Comparison of ENCODE assay signal across 8 cellular contexts in the genomic region with DNA sequence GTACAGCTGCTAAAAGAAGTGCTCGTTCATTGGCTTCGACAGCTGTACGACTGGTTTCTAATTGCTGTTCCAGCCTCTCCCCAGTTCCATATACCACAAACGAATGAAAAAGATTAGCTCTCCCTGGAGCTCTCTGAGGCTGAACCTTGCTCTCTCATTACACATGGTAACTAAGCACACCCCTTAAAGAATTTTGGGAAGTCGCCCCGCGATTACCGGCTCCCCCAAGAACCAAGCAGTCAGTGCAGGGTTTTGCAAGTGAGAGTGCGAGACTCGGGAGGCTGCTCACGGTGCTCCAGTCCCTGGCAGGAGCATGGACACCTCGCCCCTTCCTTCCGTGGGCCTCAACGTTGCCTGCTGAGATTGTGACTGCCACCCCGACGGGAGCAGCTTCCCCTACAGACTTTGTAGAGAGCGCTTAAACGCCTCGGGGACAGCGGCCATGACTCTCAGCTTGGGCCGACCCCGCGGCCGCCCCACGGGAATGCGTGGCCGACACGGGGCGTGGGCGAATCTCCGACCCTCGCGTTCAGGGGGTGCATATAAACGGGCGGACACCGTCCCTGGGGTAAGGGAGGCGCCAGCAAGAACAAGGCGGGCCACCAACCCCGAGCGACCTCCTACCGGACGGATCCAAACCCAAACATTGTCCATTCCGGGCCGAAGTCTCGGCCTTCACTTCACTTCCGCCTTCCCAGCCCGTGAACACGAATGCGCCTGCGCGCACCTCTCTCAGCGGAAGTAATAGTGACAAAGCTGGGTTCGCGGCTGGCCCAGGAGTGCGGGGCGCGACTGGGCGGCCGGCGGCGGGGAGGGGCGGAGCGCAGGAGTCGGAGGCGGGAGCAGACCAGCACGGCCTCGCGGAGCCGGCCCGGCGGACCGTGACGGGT. TPM values are rescaled to one million over a fixed set of nuclear protein-coding genes. Genes with fewer than 3 reads are reported as not detected.
A peak's percentile ranks its signal among the peaks of the same experiment; 100 is the strongest.
DNase-seq lines count a peak whose midpoint lies in the region; ATAC-seq and TF ChIP-seq lines count a peak whose summit lies in the region.

A gene with protein sequence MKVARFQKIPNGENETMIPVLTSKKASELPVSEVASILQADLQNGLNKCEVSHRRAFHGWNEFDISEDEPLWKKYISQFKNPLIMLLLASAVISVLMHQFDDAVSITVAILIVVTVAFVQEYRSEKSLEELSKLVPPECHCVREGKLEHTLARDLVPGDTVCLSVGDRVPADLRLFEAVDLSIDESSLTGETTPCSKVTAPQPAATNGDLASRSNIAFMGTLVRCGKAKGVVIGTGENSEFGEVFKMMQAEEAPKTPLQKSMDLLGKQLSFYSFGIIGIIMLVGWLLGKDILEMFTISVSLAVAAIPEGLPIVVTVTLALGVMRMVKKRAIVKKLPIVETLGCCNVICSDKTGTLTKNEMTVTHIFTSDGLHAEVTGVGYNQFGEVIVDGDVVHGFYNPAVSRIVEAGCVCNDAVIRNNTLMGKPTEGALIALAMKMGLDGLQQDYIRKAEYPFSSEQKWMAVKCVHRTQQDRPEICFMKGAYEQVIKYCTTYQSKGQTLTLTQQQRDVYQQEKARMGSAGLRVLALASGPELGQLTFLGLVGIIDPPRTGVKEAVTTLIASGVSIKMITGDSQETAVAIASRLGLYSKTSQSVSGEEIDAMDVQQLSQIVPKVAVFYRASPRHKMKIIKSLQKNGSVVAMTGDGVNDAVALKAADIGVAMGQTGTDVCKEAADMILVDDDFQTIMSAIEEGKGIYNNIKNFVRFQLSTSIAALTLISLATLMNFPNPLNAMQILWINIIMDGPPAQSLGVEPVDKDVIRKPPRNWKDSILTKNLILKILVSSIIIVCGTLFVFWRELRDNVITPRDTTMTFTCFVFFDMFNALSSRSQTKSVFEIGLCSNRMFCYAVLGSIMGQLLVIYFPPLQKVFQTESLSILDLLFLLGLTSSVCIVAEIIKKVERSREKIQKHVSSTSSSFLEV (plus strand): TSS at position 845 of the 890 bp plus-strand sequence. CDS start 686 bp downstream, outside the sequence.

- H3K4me3 Mint-ChIP-seq in WTC11 (peak within 1 kb of the TSS; percentile 87), immature natural killer cell (peak within 1 kb of the TSS; percentile 96 to 98 (median 97))

- H3K36me3 Mint-ChIP-seq in WTC11 (no peaks in the 10 kb centered on the region), immature natural killer cell (peaks cover 0 to 9% (median 0%) of the 10 kb centered on the region in 3 donors)

- peak; percentile 89 for ATAC-seq in GM18909 (IDR thresholded peaks at IDR 0.05; ENCODE audit: poor library complexity, unreplicated experiment)
- ATAC-seq in HG03175 (IDR thresholded peaks at IDR 0.05; ENCODE audit: unreplicated experiment), result peak; percentile 93
- peak; percentile 95 for ATAC-seq in WTC11

- no peaks in the 10 kb centered on the region for H3K9me3 Mint-ChIP-seq in WTC11
- H3K9me3 Mint-ChIP-seq in immature natural killer cell, result no peaks in the 10 kb centered on the region

- H3K27ac Mint-ChIP-seq in WTC11 (peak within 1 kb of the TSS; percentile 78), immature natural killer cell (peak within 1 kb of the TSS; percentile 98 to 99 (median 99))

- peak; percentile 96 for DNase-seq in AG08395 (ENCODE audit: low spot score)
- DNase-seq in NCI-H2227 treated with DMSO at 0.1 percent for 48 hours (lab: John Stamatoyannopoulos, UW), result peak; percentile 79
- peak; percentile 95 for DNase-seq in WTC11 (ENCODE audit: low spot score)
- peak; percentile 96 to 98 for DNase-seq in cardiac fibroblast (ENCODE audit: low read depth in 2 of 2)
- DNase-seq in immature natural killer cell, result peak; percentile 94 to 95 (median 94)
- peak; percentile 91 for DNase-seq in smooth muscle cell of the brain vasculature (ENCODE audit: low read depth, low spot score)

- TF ChIP-seq CTCF in WTC11 (IDR thresholded peaks at IDR 0.05) (peak; percentile 2; the same call in 1 of the 2 replicates), cardiac fibroblast (IDR thresholded peaks at IDR 0.05; ENCODE audit: low read depth, low read length) (no peak)

- H3K4me1 Mint-ChIP-seq in WTC11 (peaks cover 42% of the 10 kb centered on the region), immature natural killer cell (peaks cover 29 to 48% of the 10 kb centered on the region in 2 donors)

- CTCF ChIA-PET in WTC11 (lab: Charles Lee), result interaction anchor here (0.6 to 3.2 kb wide), 25 partner anchors 10 to 618 kb away, joined by 3 to 36 read pairs (median 4); a partner anchor contains a TSS

- H3K27me3 Mint-ChIP-seq in WTC11 (ENCODE audit: low read depth) (no peaks in the 10 kb centered on the region), immature natural killer cell (ENCODE audit: low read depth in 3 of 3) (peaks cover 4 to 18% (median 5%) of the 10 kb centered on the region in 3 donors)

- H3K4me3 ChIP-seq in cardiac fibroblast (replicated peaks in 1 of 2; ENCODE audit: low read depth in 2 of 2, low read length in 2 of 2), result peak within 1 kb of the TSS; percentile 91 to 94

- POLR2A ChIA-PET in WTC11 (lab: Charles Lee), result interaction anchor here (0.5 to 2.6 kb wide), 9 partner anchors 34 to 488 kb away, joined by 3 to 14 read pairs (median 4); a partner anchor contains a TSS

TF ChIP-seq in WTC11, 78 proteins besides CTCF, POLR2A, EP300 and RAD21 (continues in another document):
- TF ChIP-seq, protein P1, sequence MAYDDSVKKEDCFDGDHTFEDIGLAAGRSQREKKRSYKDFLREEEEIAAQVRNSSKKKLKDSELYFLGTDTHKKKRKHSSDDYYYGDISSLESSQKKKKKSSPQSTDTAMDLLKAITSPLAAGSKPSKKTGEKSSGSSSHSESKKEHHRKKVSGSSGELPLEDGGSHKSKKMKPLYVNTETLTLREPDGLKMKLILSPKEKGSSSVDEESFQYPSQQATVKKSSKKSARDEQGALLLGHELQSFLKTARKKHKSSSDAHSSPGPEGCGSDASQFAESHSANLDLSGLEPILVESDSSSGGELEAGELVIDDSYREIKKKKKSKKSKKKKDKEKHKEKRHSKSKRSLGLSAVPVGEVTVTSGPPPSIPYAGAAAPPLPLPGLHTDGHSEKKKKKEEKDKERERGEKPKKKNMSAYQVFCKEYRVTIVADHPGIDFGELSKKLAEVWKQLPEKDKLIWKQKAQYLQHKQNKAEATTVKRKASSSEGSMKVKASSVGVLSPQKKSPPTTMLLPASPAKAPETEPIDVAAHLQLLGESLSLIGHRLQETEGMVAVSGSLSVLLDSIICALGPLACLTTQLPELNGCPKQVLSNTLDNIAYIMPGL (CRISPR knock-in tag; IDR thresholded peaks at IDR 0.05), result peak; percentile 56
- TF ChIP-seq TCF7 (CRISPR knock-in tag; IDR thresholded peaks at IDR 0.05; ENCODE audit: low read depth), result peak; percentile 58; the same call in 1 of the 2 replicates
- TF ChIP-seq, protein P2, sequence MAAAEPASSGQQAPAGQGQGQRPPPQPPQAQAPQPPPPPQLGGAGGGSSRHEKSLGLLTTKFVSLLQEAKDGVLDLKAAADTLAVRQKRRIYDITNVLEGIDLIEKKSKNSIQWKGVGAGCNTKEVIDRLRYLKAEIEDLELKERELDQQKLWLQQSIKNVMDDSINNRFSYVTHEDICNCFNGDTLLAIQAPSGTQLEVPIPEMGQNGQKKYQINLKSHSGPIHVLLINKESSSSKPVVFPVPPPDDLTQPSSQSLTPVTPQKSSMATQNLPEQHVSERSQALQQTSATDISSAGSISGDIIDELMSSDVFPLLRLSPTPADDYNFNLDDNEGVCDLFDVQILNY (CRISPR knock-in tag; IDR thresholded peaks at IDR 0.05), result peak; percentile 71; the same call in 1 of the 2 replicates
- TF ChIP-seq, protein P3, sequence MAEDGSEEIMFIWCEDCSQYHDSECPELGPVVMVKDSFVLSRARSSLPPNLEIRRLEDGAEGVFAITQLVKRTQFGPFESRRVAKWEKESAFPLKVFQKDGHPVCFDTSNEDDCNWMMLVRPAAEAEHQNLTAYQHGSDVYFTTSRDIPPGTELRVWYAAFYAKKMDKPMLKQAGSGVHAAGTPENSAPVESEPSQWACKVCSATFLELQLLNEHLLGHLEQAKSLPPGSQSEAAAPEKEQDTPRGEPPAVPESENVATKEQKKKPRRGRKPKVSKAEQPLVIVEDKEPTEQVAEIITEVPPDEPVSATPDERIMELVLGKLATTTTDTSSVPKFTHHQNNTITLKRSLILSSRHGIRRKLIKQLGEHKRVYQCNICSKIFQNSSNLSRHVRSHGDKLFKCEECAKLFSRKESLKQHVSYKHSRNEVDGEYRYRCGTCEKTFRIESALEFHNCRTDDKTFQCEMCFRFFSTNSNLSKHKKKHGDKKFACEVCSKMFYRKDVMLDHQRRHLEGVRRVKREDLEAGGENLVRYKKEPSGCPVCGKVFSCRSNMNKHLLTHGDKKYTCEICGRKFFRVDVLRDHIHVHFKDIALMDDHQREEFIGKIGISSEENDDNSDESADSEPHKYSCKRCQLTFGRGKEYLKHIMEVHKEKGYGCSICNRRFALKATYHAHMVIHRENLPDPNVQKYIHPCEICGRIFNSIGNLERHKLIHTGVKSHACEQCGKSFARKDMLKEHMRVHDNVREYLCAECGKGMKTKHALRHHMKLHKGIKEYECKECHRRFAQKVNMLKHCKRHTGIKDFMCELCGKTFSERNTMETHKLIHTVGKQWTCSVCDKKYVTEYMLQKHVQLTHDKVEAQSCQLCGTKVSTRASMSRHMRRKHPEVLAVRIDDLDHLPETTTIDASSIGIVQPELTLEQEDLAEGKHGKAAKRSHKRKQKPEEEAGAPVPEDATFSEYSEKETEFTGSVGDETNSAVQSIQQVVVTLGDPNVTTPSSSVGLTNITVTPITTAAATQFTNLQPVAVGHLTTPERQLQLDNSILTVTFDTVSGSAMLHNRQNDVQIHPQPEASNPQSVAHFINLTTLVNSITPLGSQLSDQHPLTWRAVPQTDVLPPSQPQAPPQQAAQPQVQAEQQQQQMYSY (CRISPR knock-in tag; IDR thresholded peaks at IDR 0.05), result no peak

RNA-seq across cellular contexts. Expression of the gene that starts here (rescaled TPM):
- total RNA-seq in WTC11 (2021), result 62.5 to 68.4 TPM (median 67.0 TPM) in 3 replicates
- polyA plus RNA-seq in immature natural killer cell, result 10 to 100 TPM in 2 of 3 donors, 1 to 10 TPM in 1; 7.7 to 14.0 (median 13.8) TPM

Comparison
In these comparisons a context has a peak if more than half of its experiments do, and no peak if none do; other contexts are left out.
1. Peak in every context shown above with its lines: DNase-seq, ATAC-seq and H3K4me3 ChIP-seq.